8 cellular contexts compared by ENCODE assay signal in the genomic region with DNA sequence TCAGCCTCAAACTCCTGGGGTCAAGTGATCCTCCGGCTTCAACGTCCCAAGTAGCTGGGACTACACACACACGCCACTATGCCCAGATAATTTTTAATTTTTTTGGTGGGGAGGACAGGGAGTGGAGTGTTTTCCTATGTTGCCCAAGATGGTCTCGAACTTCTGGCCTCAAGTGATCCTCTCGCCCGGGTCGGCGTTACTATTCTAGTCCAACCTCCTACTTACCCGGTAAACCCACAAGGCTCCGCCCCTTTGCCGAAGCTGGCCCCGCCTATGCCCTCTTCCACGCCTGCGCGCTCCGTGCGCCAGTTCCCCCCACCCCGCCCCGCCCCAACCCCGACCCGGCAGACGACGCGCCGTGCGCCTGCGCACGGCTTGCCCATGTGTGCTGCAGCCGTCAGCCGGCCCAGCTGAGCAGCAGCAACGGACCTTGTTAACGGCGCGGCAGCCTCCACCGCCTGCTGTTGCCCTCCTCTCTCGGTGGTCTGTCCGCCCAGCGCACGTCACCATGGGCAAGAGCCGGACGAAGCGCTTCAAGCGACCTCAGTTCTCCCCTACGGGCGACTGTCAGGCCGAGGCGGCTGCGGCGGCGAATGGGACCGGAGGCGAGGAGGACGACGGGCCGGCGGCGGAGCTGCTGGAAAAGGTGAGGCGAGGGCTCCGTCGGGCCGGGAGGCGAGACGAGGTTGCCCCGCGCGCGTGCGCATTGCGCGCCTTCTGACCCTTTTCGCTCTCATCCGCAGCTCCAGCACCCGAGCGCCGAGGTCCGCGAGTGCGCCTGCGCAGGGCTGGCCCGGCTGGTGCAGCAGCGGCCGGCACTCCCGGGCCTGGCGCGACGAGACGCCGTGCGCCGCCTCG. TPM values are rescaled to one million over a fixed set of nuclear protein-coding genes. Genes with fewer than 3 reads are reported as not detected.
DNase-seq lines count a peak whose midpoint lies in the region; ATAC-seq and TF ChIP-seq lines count a peak whose summit lies in the region.

A gene with protein sequence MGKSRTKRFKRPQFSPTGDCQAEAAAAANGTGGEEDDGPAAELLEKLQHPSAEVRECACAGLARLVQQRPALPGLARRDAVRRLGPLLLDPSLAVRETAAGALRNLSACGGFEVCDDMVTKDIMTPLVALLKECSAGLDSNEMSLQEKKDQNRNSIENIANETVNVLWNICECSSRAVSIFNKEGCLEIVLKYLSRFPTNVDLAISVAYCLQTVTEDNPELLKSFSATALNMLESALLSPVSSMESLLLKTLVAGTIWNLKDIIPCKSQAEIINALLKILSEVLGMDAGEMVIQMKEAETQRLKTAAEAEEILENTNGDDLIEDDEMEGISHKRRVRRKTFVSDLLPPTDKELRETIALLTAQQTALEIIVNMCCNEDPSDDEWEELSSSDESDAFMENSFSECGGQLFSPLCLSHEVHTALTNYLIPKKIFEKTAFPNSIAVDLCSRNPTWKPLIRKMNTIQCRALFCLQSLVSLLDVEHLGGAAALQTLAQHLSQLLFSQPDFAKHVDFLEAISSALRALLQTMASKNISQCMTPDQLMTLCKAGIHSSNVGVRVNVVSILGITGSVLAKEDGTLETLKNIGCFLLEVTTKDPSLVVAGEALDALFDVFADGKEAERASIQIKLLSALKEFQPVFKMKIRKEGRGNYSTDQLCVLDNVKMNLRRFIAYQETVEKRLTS (plus strand): TSS at position 347 of the 858 bp plus-strand sequence. CDS start 162 bp downstream, at position 509.

- peak within 1 kb of the TSS; percentile 92 to 94 for H3K4me3 Mint-ChIP-seq in CD14-positive monocyte

- intact Hi-C loops in CD14-positive monocyte (cut with micrococcal nuclease) (loop anchor here (2.0 to 5.0 kb wide), 5 partner anchors 39 to 301 kb away; a partner anchor contains a TSS), lower leg skin (cut with DNase I; ENCODE audit: low total_unique reads) (no loop called here)

- peak within 1 kb of the TSS; percentile 83 to 92 for H3K4me3 ChIP-seq in duodenal mucosa (ENCODE audit: low read depth in 1 of 2, low read length in 2 of 2)
- H3K4me3 ChIP-seq in lower leg skin (ENCODE audit: low read depth, poor library complexity, severe bottlenecking), result peak within 1 kb of the TSS; percentile 89

- H3K27ac Mint-ChIP-seq in CD14-positive monocyte, result peak within 1 kb of the TSS; percentile 89 to 97 (median 95)

- WGBS in lower leg skin, 2 donors, result 5 to 10% methylated on average over 24 to 51 of the region's 91 CpGs

- ATAC-seq in GM19397 (IDR thresholded peaks at IDR 0.05; ENCODE audit: unreplicated experiment) (peak; percentile 92), HG03565 (IDR thresholded peaks at IDR 0.05; ENCODE audit: unreplicated experiment) (peak; percentile 68)

- H3K9ac ChIP-seq in duodenal mucosa (ENCODE audit: low read depth in 1 of 2, low read length in 2 of 2), result peak within 1 kb of the TSS; percentile 69 to 93

- H3K36me3 ChIP-seq in duodenal mucosa (ENCODE audit: control insufficient read depth in 1 of 2, insufficient read depth in 2 of 2, low read length in 2 of 2), result peaks cover 0 to 11% of the 10 kb centered on the region in 2 donors

- H3K27me3 Mint-ChIP-seq in CD14-positive monocyte (ENCODE audit: low read depth in 3 of 3), result peaks cover 0 to 2% (median 1%) of the 10 kb centered on the region in 3 donors

- H3K27me3 ChIP-seq in duodenal mucosa (ENCODE audit: control insufficient read depth in 1 of 2, insufficient read depth in 2 of 2, low read length in 2 of 2), result no peaks in the 10 kb centered on the region

- H3K36me3 Mint-ChIP-seq in CD14-positive monocyte, result peaks cover 31 to 34% of the 10 kb centered on the region in 2 donors

- H3K9me3 ChIP-seq in duodenal mucosa (ENCODE audit: control insufficient read depth in 1 of 2, low read length in 2 of 2), result no peaks in the 10 kb centered on the region

- H3K4me1 ChIP-seq in duodenal mucosa (ENCODE audit: control insufficient read depth in 1 of 2, insufficient read depth in 2 of 2, low read length in 2 of 2), result peaks cover 11 to 23% of the 10 kb centered on the region in 2 donors

- peak; percentile 91 for DNase-seq in CD14-positive monocyte (ENCODE audit: low spot score)
- peak; percentile 87 for DNase-seq in NCI-H774 (lab: John Stamatoyannopoulos, UW)
- peak; percentile 96 to 97 for DNase-seq in activated CD4-positive, alpha-beta T cell treated with anti-CD3 and anti-CD28 coated beads, Interleukin-2, amount 50 U/mL, for 48 hours
- peak; percentile 89 to 98 for DNase-seq in lower leg skin (ENCODE audit: low spot score in 2 of 2)
- peak; percentile 92 to 95 for DNase-seq in stimulated activated CD4-positive, alpha-beta T cell treated with anti-CD3 and anti-CD28 coated beads, Interleukin-4, amount 100 ng/mL, for 4 hours

- no peak for TF ChIP-seq POLR2A in lower leg skin (IDR thresholded peaks at IDR 0.05)

- TF ChIP-seq CTCF in CD14-positive monocyte (IDR thresholded peaks at IDR 0.05) (no peak), lower leg skin (IDR thresholded peaks at IDR 0.05) (peak in 1 of 3 donors; percentile 24)

- peak within 1 kb of the TSS; percentile 90 for H3K27ac ChIP-seq in duodenal mucosa (ENCODE audit: low read depth, low read length)

- H3K9me3 Mint-ChIP-seq in CD14-positive monocyte, result no peaks in the 10 kb centered on the region

- H3K4me1 Mint-ChIP-seq in CD14-positive monocyte, result peaks cover 35% of the 10 kb centered on the region

RNA-seq across cellular contexts. Expression of the gene that starts here (rescaled TPM):
- polyA plus RNA-seq in CD14-positive monocyte, result 10 to 100 TPM; 10.4 to 10.7 TPM
- total RNA-seq in lower leg skin, result 10 to 100 TPM; 11.5 to 19.7 (median 12.5) TPM

Comparison
In these comparisons a context has a peak if more than half of its experiments do, and no peak if none do; other contexts are left out.
1. Peak in every context shown above with its lines: DNase-seq, ATAC-seq, H3K4me3 ChIP-seq and H3K27ac ChIP-seq.